In genomic region chr1:19036701-19037605, GRCh38 we compare ENCODE assay signal across 27 cellular contexts.
DNase-seq lines count a peak whose midpoint lies in the region; ATAC-seq, FAIRE-seq and TF ChIP-seq lines count a peak whose summit lies in the region.
"Had no signal": no experiment of that assay in that cellular context is flagged by ENCODE, and none has a peak within 500 bp of the region (broad histone marks: within the 10 kb centered on the region; RNA-seq: fewer than 3 reads in every experiment).

No MANE protein-coding gene starts in this region.

- TF ChIP-seq POLR2A in right lobe of liver (IDR thresholded peaks at IDR 0.05) (no peak), HepG2 (IDR thresholded peaks at IDR 0.05; ENCODE audit: insufficient read depth in 1 of 2, low read depth in 2 of 2, low read length in 2 of 2) (no peak), spleen (IDR thresholded peaks at IDR 0.05) (no peak)

- H3K4me1 ChIP-seq in right lobe of liver: peaks cover 0 to 20% (median 4%) of the 10 kb centered on the region in 4 donors
- peaks cover 60% of the 10 kb centered on the region for H3K4me1 ChIP-seq in HepG2 (ENCODE audit: insufficient read depth, low read length)
- H3K4me1 ChIP-seq in spleen: no peaks in the 10 kb centered on the region

- H3K9me3 ChIP-seq in right lobe of liver: no peaks in the 10 kb centered on the region
- H3K9me3 ChIP-seq in HepG2 (ENCODE audit: low read length): no peaks in the 10 kb centered on the region
- H3K9me3 ChIP-seq in spleen: no peaks in the 10 kb centered on the region
- H3K9me3 ChIP-seq: BLaER1 treated with 17β-estradiol and CSF1 and Interleukin-3, amounts not matched to agents 10 nM and 100 nM had no signal

- intact Hi-C loops in right lobe of liver (cut with DNase I): no loop called here
- intact Hi-C loops in HepG2 (cut with micrococcal nuclease; ENCODE audit: unreplicated experiment): loop anchor here (2.0 kb wide), 1 partner anchor 30 kb away; no protein-coding TSS in a partner anchor
- intact Hi-C loops in spleen (cut with DNase I; ENCODE audit: low total_unique reads): no loop called here

- H3K9me3 Mint-ChIP-seq in brain: peaks cover 0 to 4% (median 0%) of the 10 kb centered on the region in 5 experiments
- H3K9me3 Mint-ChIP-seq in nephron progenitor cell: no peaks in the 10 kb centered on the region
- H3K9me3 Mint-ChIP-seq: CD4-positive, alpha-beta T cell; GM23338 had no signal

- 91% methylated on average over 13 of the region's 15 CpGs for WGBS in right lobe of liver (ENCODE audit: insufficient coverage, low coverage, low lambda C conversion rate, missing lambda C conversion rate)
- 57% methylated on average over 15 of the region's 15 CpGs for WGBS in HepG2 (ENCODE audit: low lambda C conversion rate)
- 89 to 91% (median 90%) methylated on average over 15 of the region's 15 CpGs for WGBS in spleen, 5 donors

- no peak for TF ChIP-seq RAD21 in HepG2 (CRISPR knock-in tag; IDR thresholded peaks at IDR 0.05)

- H3K4me3 Mint-ChIP-seq in brain (no peak overlapping the region), nephron progenitor cell (no peak overlapping the region)
- H3K4me3 Mint-ChIP-seq: CD4-positive, alpha-beta T cell; GM23338 had no signal

- H3K36me3 ChIP-seq in right lobe of liver: no peaks in the 10 kb centered on the region
- H3K36me3 ChIP-seq in HepG2 (replicated peaks in 1 of 2; ENCODE audit: control insufficient read depth in 1 of 2, insufficient read depth in 2 of 2, low read length in 2 of 2): no peaks in the 10 kb centered on the region
- H3K36me3 ChIP-seq in spleen: no peaks in the 10 kb centered on the region
- H3K36me3 ChIP-seq: BLaER1 treated with 17β-estradiol and CSF1 and Interleukin-3, amounts not matched to agents 10 nM and 100 nM had no signal

- H3K36me3 Mint-ChIP-seq in brain: no peaks in the 10 kb centered on the region
- H3K36me3 Mint-ChIP-seq in nephron progenitor cell (ENCODE audit: low read depth): no peaks in the 10 kb centered on the region

- no peak overlapping the region for H2AFZ ChIP-seq in HepG2 (ENCODE audit: low read length)
- H2AFZ ChIP-seq: GM23338 had no signal

- ATAC-seq in right lobe of liver (no peak), HepG2 (no peak)
- ATAC-seq in stimulated activated naive CD8-positive, alpha-beta T cell treated with anti-CD3 and anti-CD28 coated beads, Interleukin-15, Interleukin-2, amounts not matched to agents 100 U/mL and 50 U/mL, for 24 hours: no peak

- H3K4me2 ChIP-seq in HepG2 (ENCODE audit: low read depth, low read length): no peak overlapping the region
- H3K4me2 ChIP-seq: BLaER1 treated with 17β-estradiol and CSF1 and Interleukin-3, amounts not matched to agents 10 nM and 100 nM; GM23338 had no signal

- no peak for DNase-seq in right lobe of liver
- no peak for DNase-seq in HepG2 (ENCODE audit: low spot score)
- DNase-seq in nephron progenitor cell: no peak
- DNase-seq in spleen: peak; percentile 15
- no peak for DNase-seq in NCI-H82 treated with DMSO at 0.1 percent for 48 hours (lab: John Stamatoyannopoulos, UW; ENCODE audit: unreplicated experiment)
- DNase-seq in stimulated activated naive CD8-positive, alpha-beta T cell treated with anti-CD3 and anti-CD28 coated beads, Interleukin-15, Interleukin-2, amounts not matched to agents 100 U/mL and 50 U/mL, for 24 hours: no peak
- no peak for DNase-seq in effector CD8-positive, alpha-beta T cell (lab: John Stamatoyannopoulos, UW)
- DNase-seq: AML-193, DMS53, HCEC 1CT, Karpas-422, MV-4-11, NCI-H1436 treated with DMSO at 0.1 percent for 48 hours, NCI-H187 treated with DMSO at 0.1 percent for 48 hours, NCI-H2171 treated with DMSO at 0.1 percent for 48 hours, NCI-H345, NCI-H510A treated with DMSO at 0.1 percent for 48 hours, SIG-M5 had no signal

- CTCF ChIA-PET in HepG2 (lab: Yijun Ruan, JAX; ENCODE audit: low intra/inter-chr PET ratio, low total read pairs): no interaction called here

- in situ Hi-C loops in HepG2 (cut with HindIII; ENCODE audit: extremely low pct_ligation_motif_present, low pct_unique_long_range_greater_than_20kb): no loop called here

- H3K4me3 ChIP-seq in right lobe of liver: no peak overlapping the region
- H3K4me3 ChIP-seq in HepG2 (replicated peaks in 1 of 3; ENCODE audit: insufficient read depth in 1 of 3, low read depth in 2 of 3, low read length in 3 of 3): no peak overlapping the region
- H3K4me3 ChIP-seq in spleen: no peak overlapping the region
- H3K4me3 ChIP-seq: BLaER1 treated with 17β-estradiol and CSF1 and Interleukin-3, amounts not matched to agents 10 nM and 100 nM; GM23338; SK-N-MC had no signal

- no peak for TF ChIP-seq CTCF in right lobe of liver (IDR thresholded peaks at IDR 0.05)
- TF ChIP-seq CTCF in HepG2 (CRISPR knock-in tag; IDR thresholded peaks at IDR 0.05): no peak
- TF ChIP-seq CTCF in brain (conservative IDR thresholded peaks at IDR 0.05): no peak
- TF ChIP-seq CTCF in nephron progenitor cell (IDR thresholded peaks at IDR 0.05): no peak
- no peak for TF ChIP-seq CTCF in spleen (IDR thresholded peaks at IDR 0.05 in 8 of 11, conservative IDR thresholded peaks at IDR 0.05 in 3 of 11)

- FAIRE-seq in HepG2 (lab: Jason Lieb, UNC): no peak
- FAIRE-seq: A204.1, GM18507, RCC 7860 had no signal

- no peak overlapping the region for H3K9ac ChIP-seq in HepG2 (ENCODE audit: insufficient read depth, low read depth, low read length)
- H3K9ac ChIP-seq: BLaER1 treated with 17β-estradiol and CSF1 and Interleukin-3, amounts not matched to agents 10 nM and 100 nM had no signal

- no peaks in the 10 kb centered on the region for H3K79me2 ChIP-seq in HepG2 (ENCODE audit: insufficient read depth, low read length)

- TF ChIP-seq EP300 in HepG2 (IDR thresholded peaks at IDR 0.05; ENCODE audit: low read depth in 2 of 2, low read length in 2 of 2) (no peak), HepG2 (CRISPR knock-in tag; IDR thresholded peaks at IDR 0.05; ENCODE audit: borderline replicate concordance) (no peak)

- H3K27ac Mint-ChIP-seq in brain (peak overlapping the region in 3 of 5 experiments; percentile 63 to 79 (median 75)), nephron progenitor cell (peak overlapping the region; percentile 35)
- H3K27ac Mint-ChIP-seq: CD4-positive, alpha-beta T cell; GM23338 had no signal

- H3K27me3 Mint-ChIP-seq in brain (peaks cover 17% of the 10 kb centered on the region), nephron progenitor cell (ENCODE audit: low read depth, poor library complexity) (peaks cover 35% of the 10 kb centered on the region)

- no TSS peak for BruUV-seq in HepG2 (replicated peaks; lab: Mats Ljungman, UMichigan)

- H3K27ac ChIP-seq in right lobe of liver: peak overlapping the region in 2 of 3 donors; percentile 11 to 48
- H3K27ac ChIP-seq in HepG2 (ENCODE audit: extremely low read length, insufficient read depth, low read length): no peak overlapping the region
- H3K27ac ChIP-seq in spleen: no peak overlapping the region
- H3K27ac ChIP-seq: BLaER1 treated with 17β-estradiol and CSF1 and Interleukin-3, amounts not matched to agents 10 nM and 100 nM; HL-60; SK-N-MC had no signal

- H4K20me1 ChIP-seq in HepG2 (ENCODE audit: insufficient read depth, low read length): no peaks in the 10 kb centered on the region
- H4K20me1 ChIP-seq: BLaER1 treated with 17β-estradiol and CSF1 and Interleukin-3, amounts not matched to agents 10 nM and 100 nM had no signal

- H3K27me3 ChIP-seq in right lobe of liver (no peaks in the 10 kb centered on the region), HepG2 (ENCODE audit: control insufficient read depth in 1 of 2, insufficient read depth in 2 of 2, low read length in 2 of 2) (peaks cover 11 to 50% of the 10 kb centered on the region in 2 experiments), spleen (replicated peaks in 1 of 7) (peaks cover 0 to 18% (median 0%) of the 10 kb centered on the region in 7 donors)
- H3K27me3 ChIP-seq: BLaER1 treated with 17β-estradiol and CSF1 and Interleukin-3, amounts not matched to agents 10 nM and 100 nM had no signal

- H3K4me1 Mint-ChIP-seq in brain: peaks cover 24% of the 10 kb centered on the region
- peaks cover 18% of the 10 kb centered on the region for H3K4me1 Mint-ChIP-seq in nephron progenitor cell

- POLR2A ChIA-PET in HepG2 (lab: Yijun Ruan, JAX): interaction anchor here (1.2 kb wide), 1 partner anchor 9 kb away, joined by 3 read pairs; no protein-coding TSS in a partner anchor

TF ChIP-seq in HepG2, 621 proteins besides CTCF, POLR2A, EP300 and RAD21:
- no peak for TF ChIP-seq ZBTB4 (CRISPR knock-in tag; IDR thresholded peaks at IDR 0.05; ENCODE audit: borderline replicate concordance)
- TF ChIP-seq THYN1 (CRISPR knock-in tag; IDR thresholded peaks at IDR 0.05; ENCODE audit: borderline replicate concordance, low read depth): no peak
- TF ChIP-seq ZNF367 (CRISPR knock-in tag; IDR thresholded peaks at IDR 0.05; ENCODE audit: borderline replicate concordance): no peak
- TF ChIP-seq ZNF773 (CRISPR knock-in tag; IDR thresholded peaks at IDR 0.05; ENCODE audit: borderline replicate concordance): no peak
- no peak for TF ChIP-seq RFX1 (IDR thresholded peaks at IDR 0.05)
- TF ChIP-seq ZNF780A (CRISPR knock-in tag; IDR thresholded peaks at IDR 0.05): no peak
- no peak for TF ChIP-seq KMT2A (CRISPR knock-in tag; IDR thresholded peaks at IDR 0.05)
TF ChIP-seq in HepG2: peak in this region for 0.

Comparison
In these comparisons a context has a peak if more than half of its experiments do, and no peak if none do; other contexts are left out.
1. H3K27ac ChIP-seq: peak in right lobe of liver (2 of 3); none in HepG2 (single experiment) and spleen (0 of 8).